Comparison of ENCODE assay signal across 13 cellular contexts in the genomic region with DNA sequence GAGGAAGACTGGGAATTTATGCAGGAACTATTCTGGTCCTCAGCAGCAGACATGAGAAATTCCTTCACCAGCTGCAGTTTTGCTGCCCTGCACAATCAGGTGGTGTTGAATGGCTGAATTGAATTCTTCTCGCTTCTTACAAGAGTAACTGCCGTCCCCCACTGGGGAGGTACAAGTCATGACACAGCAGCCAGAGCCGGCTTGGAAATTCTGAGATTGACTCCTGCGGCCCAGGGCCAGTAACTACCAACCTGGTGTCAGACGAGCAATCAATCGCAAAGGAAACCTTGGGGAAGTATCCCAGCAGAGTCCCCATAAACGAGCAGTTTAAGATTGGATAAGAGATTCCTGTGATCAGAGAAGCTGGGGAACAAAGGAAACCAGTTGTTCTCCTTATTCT. TPM values are rescaled to one million over a fixed set of nuclear protein-coding genes. Genes with fewer than 3 reads are reported as not detected.
DNase-seq lines count a peak whose midpoint lies in the region; ATAC-seq and TF ChIP-seq lines count a peak whose summit lies in the region.
"Had no signal": no experiment of that assay in that cellular context is flagged by ENCODE, and none has a peak within 500 bp of the region (broad histone marks: within the 10 kb centered on the region; RNA-seq: fewer than 3 reads in every experiment).

No MANE protein-coding gene starts in this region.

- no peak overlapping the region for H2BK12ac ChIP-seq in trophoblast cell (ENCODE audit: low read length)

- H3K4me3 Mint-ChIP-seq in WTC11, result no peak overlapping the region

- peaks cover 2% of the 10 kb centered on the region; the same call in 1 of the 2 replicates for H3K4me1 Mint-ChIP-seq in WTC11

- peaks cover 57% of the 10 kb centered on the region for H3K36me3 Mint-ChIP-seq in WTC11

- H3K79me1 ChIP-seq in trophoblast cell (ENCODE audit: low read length), result peaks cover 4% of the 10 kb centered on the region

- H3K27me3 Mint-ChIP-seq in WTC11 (ENCODE audit: low read depth), result no peaks in the 10 kb centered on the region

- H4K12ac ChIP-seq in trophoblast cell (ENCODE audit: low read depth, low read length), result no peak overlapping the region

- no peak overlapping the region for H2AFZ ChIP-seq in trophoblast cell (ENCODE audit: insufficient read depth, low read length, poor library complexity)

- CTCF ChIA-PET in WTC11 (lab: Charles Lee), result interaction anchor here (0.6 kb wide), 1 partner anchor 70 kb away, joined by 3 read pairs; no protein-coding TSS in a partner anchor

- H3K27me3 ChIP-seq in layer of hippocampus (ENCODE audit: control insufficient read depth, insufficient read depth, low read length) (no peaks in the 10 kb centered on the region), trophoblast cell (ENCODE audit: insufficient read depth, low read length) (no peaks in the 10 kb centered on the region)

- H2BK120ac ChIP-seq in trophoblast cell (ENCODE audit: insufficient read depth, low read length, poor library complexity), result no peak overlapping the region

- H3K23ac ChIP-seq in trophoblast cell (ENCODE audit: low read length), result no peak overlapping the region

- H4K91ac ChIP-seq in trophoblast cell (ENCODE audit: low read depth, low read length), result no peak overlapping the region

- no peak overlapping the region for H3K14ac ChIP-seq in trophoblast cell (ENCODE audit: low read length)

- peaks cover 17 to 24% of the 10 kb centered on the region in 2 experiments for H3K36me3 ChIP-seq in trophoblast cell (ENCODE audit: control insufficient read depth in 1 of 2, insufficient read depth in 2 of 2, low read length in 2 of 2)

- POLR2A ChIA-PET in WTC11 (lab: Charles Lee), result no interaction called here

- H3K9me3 ChIP-seq in trophoblast cell (ENCODE audit: insufficient read depth, low read depth, low read length), result peaks cover 1% of the 10 kb centered on the region
- H3K9me3 ChIP-seq: Caco-2 had no signal

- DNase-seq in WTC11 (ENCODE audit: low spot score) (no peak), trophoblast cell (no peak), coronary artery (ENCODE audit: low spot score) (no peak), NCI-H82 (lab: John Stamatoyannopoulos, UW) (no peak)
- no peak for DNase-seq in effector CD4-positive, alpha-beta T cell
- DNase-seq: Caco-2, DMS153, H7, NCI-H2029, NCI-H748 treated with DMSO at 0.1 percent for 48 hours, PC-3 had no signal

- H3K27ac Mint-ChIP-seq in WTC11, result peak overlapping the region; percentile 82

- peaks cover 13 to 17% of the 10 kb centered on the region in 2 experiments for H3K4me1 ChIP-seq in trophoblast cell (ENCODE audit: control insufficient read depth in 1 of 2, insufficient read depth in 2 of 2, low read length in 2 of 2)
- H3K4me1 ChIP-seq: Caco-2 had no signal

- peaks cover 12% of the 10 kb centered on the region for H3K9me3 Mint-ChIP-seq in WTC11

- no peak for TF ChIP-seq CTCF in WTC11 (IDR thresholded peaks at IDR 0.05)
- no peak for TF ChIP-seq CTCF in coronary artery (IDR thresholded peaks at IDR 0.05)

- H3K79me2 ChIP-seq in trophoblast cell (ENCODE audit: control insufficient read depth, insufficient read depth, low read length, poor library complexity), result no peaks in the 10 kb centered on the region

- H3K4me2 ChIP-seq in trophoblast cell (ENCODE audit: low read length), result no peak overlapping the region

- no peak overlapping the region for H4K8ac ChIP-seq in trophoblast cell (ENCODE audit: low read depth, low read length)

- H3K4ac ChIP-seq in trophoblast cell (ENCODE audit: low read depth, low read length), result no peak overlapping the region

- H3K4me3 ChIP-seq in trophoblast cell (ENCODE audit: low read depth, low read length) (no peak overlapping the region), coronary artery (no peak overlapping the region)

- no peak overlapping the region for H2AK5ac ChIP-seq in trophoblast cell (ENCODE audit: low read length)

- no CpG with 5 or more reads among the region's 7 CpGs for WGBS in trophoblast cell (ENCODE audit: extremely low coverage, insufficient coverage, insufficient read length)

- ATAC-seq in WTC11, result peak; percentile 32; the same call in 1 of the 2 replicates
- ATAC-seq in GM19397 (IDR thresholded peaks at IDR 0.05; ENCODE audit: unreplicated experiment), result no peak
- ATAC-seq: PC-3 had no signal

- no peak overlapping the region for H3K18ac ChIP-seq in trophoblast cell (ENCODE audit: low read length)

- H3K27ac ChIP-seq in layer of hippocampus (ENCODE audit: low read depth, low read length), result peak overlapping the region; percentile 10
- H3K27ac ChIP-seq in trophoblast cell (ENCODE audit: low read depth, low read length), result peak overlapping the region; percentile 70
- H3K27ac ChIP-seq in coronary artery, result no peak overlapping the region

- H2BK5ac ChIP-seq in trophoblast cell (ENCODE audit: low read depth, low read length, poor library complexity), result peak overlapping the region; percentile 6

- H3K9ac ChIP-seq in trophoblast cell (ENCODE audit: low read length), result no peak overlapping the region

TF ChIP-seq in WTC11, 78 proteins besides CTCF, POLR2A, EP300 and RAD21:
- TF ChIP-seq TEAD1 (CRISPR knock-in tag; IDR thresholded peaks at IDR 0.05) (no peak), GTF2I (CRISPR knock-in tag; conservative IDR thresholded peaks at IDR 0.05) (no peak), ZNF219 (CRISPR knock-in tag; IDR thresholded peaks at IDR 0.05; ENCODE audit: borderline replicate concordance) (no peak), MXD4 (CRISPR knock-in tag; IDR thresholded peaks at IDR 0.05; ENCODE audit: borderline replicate concordance) (no peak), TEAD4 (CRISPR knock-in tag; IDR thresholded peaks at IDR 0.05) (no peak), ZNF263 (CRISPR knock-in tag; IDR thresholded peaks at IDR 0.05; ENCODE audit: low read depth) (no peak)
- TF ChIP-seq, protein P1, sequence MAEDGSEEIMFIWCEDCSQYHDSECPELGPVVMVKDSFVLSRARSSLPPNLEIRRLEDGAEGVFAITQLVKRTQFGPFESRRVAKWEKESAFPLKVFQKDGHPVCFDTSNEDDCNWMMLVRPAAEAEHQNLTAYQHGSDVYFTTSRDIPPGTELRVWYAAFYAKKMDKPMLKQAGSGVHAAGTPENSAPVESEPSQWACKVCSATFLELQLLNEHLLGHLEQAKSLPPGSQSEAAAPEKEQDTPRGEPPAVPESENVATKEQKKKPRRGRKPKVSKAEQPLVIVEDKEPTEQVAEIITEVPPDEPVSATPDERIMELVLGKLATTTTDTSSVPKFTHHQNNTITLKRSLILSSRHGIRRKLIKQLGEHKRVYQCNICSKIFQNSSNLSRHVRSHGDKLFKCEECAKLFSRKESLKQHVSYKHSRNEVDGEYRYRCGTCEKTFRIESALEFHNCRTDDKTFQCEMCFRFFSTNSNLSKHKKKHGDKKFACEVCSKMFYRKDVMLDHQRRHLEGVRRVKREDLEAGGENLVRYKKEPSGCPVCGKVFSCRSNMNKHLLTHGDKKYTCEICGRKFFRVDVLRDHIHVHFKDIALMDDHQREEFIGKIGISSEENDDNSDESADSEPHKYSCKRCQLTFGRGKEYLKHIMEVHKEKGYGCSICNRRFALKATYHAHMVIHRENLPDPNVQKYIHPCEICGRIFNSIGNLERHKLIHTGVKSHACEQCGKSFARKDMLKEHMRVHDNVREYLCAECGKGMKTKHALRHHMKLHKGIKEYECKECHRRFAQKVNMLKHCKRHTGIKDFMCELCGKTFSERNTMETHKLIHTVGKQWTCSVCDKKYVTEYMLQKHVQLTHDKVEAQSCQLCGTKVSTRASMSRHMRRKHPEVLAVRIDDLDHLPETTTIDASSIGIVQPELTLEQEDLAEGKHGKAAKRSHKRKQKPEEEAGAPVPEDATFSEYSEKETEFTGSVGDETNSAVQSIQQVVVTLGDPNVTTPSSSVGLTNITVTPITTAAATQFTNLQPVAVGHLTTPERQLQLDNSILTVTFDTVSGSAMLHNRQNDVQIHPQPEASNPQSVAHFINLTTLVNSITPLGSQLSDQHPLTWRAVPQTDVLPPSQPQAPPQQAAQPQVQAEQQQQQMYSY (CRISPR knock-in tag; IDR thresholded peaks at IDR 0.05), result no peak

RNA-seq across cellular contexts. Expression of a gene that starts 30.7 kb away (rescaled TPM):
- 87.4 to 102 TPM (median 93.4 TPM) in 3 replicates for total RNA-seq in WTC11 (2021)
- 39.6 and 42.3 TPM in 2 replicates for polyA plus RNA-seq in trophoblast cell (2013)

RNA-seq across cellular contexts. Expression of a gene that starts 30.8 kb away (rescaled TPM):
- 5.2 to 6.0 TPM (median 5.8 TPM) in 3 replicates for total RNA-seq in WTC11 (2021)
- polyA plus RNA-seq in trophoblast cell (2013), result 4.5 and 6.0 TPM in 2 replicates

Comparison
In these comparisons a context has a peak if more than half of its experiments do, and no peak if none do; other contexts are left out.
1. H3K27ac ChIP-seq: peak in layer of hippocampus (single experiment) and trophoblast cell (single experiment); none in coronary artery (0 of 2).